ENCODE assay signal across 1 cellular context in genomic region chr5:33892419-33893151, GRCh38.
TF ChIP-seq lines count a peak whose summit lies in the region.

No MANE protein-coding gene starts in this region.

TF ChIP-seq in HepG2, 621 proteins besides CTCF, POLR2A, EP300 and RAD21:
- TF ChIP-seq, protein P1, sequence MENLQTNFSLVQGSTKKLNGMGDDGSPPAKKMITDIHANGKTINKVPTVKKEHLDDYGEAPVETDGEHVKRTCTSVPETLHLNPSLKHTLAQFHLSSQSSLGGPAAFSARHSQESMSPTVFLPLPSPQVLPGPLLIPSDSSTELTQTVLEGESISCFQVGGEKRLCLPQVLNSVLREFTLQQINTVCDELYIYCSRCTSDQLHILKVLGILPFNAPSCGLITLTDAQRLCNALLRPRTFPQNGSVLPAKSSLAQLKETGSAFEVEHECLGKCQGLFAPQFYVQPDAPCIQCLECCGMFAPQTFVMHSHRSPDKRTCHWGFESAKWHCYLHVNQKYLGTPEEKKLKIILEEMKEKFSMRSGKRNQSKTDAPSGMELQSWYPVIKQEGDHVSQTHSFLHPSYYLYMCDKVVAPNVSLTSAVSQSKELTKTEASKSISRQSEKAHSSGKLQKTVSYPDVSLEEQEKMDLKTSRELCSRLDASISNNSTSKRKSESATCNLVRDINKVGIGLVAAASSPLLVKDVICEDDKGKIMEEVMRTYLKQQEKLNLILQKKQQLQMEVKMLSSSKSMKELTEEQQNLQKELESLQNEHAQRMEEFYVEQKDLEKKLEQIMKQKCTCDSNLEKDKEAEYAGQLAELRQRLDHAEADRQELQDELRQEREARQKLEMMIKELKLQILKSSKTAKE (CRISPR knock-in tag; IDR thresholded peaks at IDR 0.05; ENCODE audit: borderline replicate concordance), result no peak
- TF ChIP-seq, protein P2, sequence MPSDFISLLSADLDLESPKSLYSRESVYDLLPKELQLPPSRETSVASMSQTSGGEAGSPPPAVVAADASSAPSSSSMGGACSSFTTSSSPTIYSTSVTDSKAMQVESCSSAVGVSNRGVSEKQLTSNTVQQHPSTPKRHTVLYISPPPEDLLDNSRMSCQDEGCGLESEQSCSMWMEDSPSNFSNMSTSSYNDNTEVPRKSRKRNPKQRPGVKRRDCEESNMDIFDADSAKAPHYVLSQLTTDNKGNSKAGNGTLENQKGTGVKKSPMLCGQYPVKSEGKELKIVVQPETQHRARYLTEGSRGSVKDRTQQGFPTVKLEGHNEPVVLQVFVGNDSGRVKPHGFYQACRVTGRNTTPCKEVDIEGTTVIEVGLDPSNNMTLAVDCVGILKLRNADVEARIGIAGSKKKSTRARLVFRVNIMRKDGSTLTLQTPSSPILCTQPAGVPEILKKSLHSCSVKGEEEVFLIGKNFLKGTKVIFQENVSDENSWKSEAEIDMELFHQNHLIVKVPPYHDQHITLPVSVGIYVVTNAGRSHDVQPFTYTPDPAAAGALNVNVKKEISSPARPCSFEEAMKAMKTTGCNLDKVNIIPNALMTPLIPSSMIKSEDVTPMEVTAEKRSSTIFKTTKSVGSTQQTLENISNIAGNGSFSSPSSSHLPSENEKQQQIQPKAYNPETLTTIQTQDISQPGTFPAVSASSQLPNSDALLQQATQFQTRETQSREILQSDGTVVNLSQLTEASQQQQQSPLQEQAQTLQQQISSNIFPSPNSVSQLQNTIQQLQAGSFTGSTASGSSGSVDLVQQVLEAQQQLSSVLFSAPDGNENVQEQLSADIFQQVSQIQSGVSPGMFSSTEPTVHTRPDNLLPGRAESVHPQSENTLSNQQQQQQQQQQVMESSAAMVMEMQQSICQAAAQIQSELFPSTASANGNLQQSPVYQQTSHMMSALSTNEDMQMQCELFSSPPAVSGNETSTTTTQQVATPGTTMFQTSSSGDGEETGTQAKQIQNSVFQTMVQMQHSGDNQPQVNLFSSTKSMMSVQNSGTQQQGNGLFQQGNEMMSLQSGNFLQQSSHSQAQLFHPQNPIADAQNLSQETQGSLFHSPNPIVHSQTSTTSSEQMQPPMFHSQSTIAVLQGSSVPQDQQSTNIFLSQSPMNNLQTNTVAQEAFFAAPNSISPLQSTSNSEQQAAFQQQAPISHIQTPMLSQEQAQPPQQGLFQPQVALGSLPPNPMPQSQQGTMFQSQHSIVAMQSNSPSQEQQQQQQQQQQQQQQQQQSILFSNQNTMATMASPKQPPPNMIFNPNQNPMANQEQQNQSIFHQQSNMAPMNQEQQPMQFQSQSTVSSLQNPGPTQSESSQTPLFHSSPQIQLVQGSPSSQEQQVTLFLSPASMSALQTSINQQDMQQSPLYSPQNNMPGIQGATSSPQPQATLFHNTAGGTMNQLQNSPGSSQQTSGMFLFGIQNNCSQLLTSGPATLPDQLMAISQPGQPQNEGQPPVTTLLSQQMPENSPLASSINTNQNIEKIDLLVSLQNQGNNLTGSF (CRISPR knock-in tag; IDR thresholded peaks at IDR 0.05), result no peak
- TF ChIP-seq HHEX (CRISPR knock-in tag; IDR thresholded peaks at IDR 0.05) (no peak), ZNF30 (CRISPR knock-in tag; IDR thresholded peaks at IDR 0.05) (no peak), ZBTB39 (CRISPR knock-in tag; IDR thresholded peaks at IDR 0.05) (no peak), TEAD3 (CRISPR knock-in tag; optimal IDR thresholded peaks at IDR 0.05; ENCODE audit: borderline replicate concordance) (no peak), BCL6 (CRISPR knock-in tag; IDR thresholded peaks at IDR 0.05) (no peak), HNRNPLL (IDR thresholded peaks at IDR 0.05; ENCODE audit: low read depth, low read length, poor library complexity, severe bottlenecking) (no peak), ZNF160 (CRISPR knock-in tag; IDR thresholded peaks at IDR 0.05) (no peak), SMARCC2 (IDR thresholded peaks at IDR 0.05) (no peak)
- TF ChIP-seq, protein P3, sequence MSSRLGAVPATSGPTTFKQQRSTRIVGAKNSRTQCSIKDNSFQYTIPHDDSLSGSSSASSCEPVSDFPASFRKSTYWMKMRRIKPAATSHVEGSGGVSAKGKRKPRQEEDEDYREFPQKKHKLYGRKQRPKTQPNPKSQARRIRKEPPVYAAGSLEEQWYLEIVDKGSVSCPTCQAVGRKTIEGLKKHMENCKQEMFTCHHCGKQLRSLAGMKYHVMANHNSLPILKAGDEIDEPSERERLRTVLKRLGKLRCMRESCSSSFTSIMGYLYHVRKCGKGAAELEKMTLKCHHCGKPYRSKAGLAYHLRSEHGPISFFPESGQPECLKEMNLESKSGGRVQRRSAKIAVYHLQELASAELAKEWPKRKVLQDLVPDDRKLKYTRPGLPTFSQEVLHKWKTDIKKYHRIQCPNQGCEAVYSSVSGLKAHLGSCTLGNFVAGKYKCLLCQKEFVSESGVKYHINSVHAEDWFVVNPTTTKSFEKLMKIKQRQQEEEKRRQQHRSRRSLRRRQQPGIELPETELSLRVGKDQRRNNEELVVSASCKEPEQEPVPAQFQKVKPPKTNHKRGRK (CRISPR knock-in tag; IDR thresholded peaks at IDR 0.05), result no peak
TF ChIP-seq in HepG2: peak in this region for 0.
